32 cellular contexts compared by ENCODE assay signal in the genomic region with DNA sequence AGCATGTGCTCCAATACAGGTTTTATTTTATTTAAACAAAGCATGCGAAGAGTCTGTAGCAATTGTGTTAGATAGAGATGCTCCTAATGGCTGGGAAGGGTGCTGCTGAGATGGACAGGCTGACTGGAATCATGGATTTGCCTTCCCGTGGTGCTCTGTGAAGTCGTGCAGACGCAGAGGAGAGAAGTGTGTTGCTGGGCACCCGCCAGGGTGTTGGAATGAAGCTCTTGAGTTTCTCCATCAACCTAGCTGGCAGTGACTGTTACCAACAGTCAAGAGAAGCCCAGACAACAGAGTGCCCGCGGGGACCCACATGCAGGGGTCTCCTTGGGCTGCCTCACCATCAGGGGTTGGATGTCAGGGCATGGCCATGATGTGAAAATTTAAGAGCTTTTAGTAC.
"Had no signal": no experiment of that assay in that cellular context is flagged by ENCODE, and none has a peak within 500 bp of the region (broad histone marks: within the 10 kb centered on the region; RNA-seq: fewer than 3 reads in every experiment).

No MANE protein-coding gene starts in this region.

- H3K9ac ChIP-seq: KMS-11 had no signal

- DNase-seq: activated CD4-positive, alpha-beta memory T cell treated with anti-CD3 and anti-CD28 coated beads for 36 hours; activated CD4-positive, alpha-beta T cell treated with anti-CD3 and anti-CD28 coated beads for 36 hours; activated CD4-positive, alpha-beta T cell treated with anti-CD3 and anti-CD28 coated beads, Interleukin-2, amount 50 U/mL, for 1 hour; activated CD8-positive, alpha-beta memory T cell treated with anti-CD3 and anti-CD28 coated beads, Interleukin-2, amount 50 U/mL, for 4 hours; activated effector memory CD4-positive, alpha-beta T cell treated with Interleukin-2 at 50 U/mL for 16 hours; activated naive CD4-positive, alpha-beta T cell treated with anti-CD3 and anti-CD28 coated beads, Interleukin-2, amount 10 ng/mL, durations not matched to agents 7 days and 5 days; activated naive CD8-positive, alpha-beta T cell treated with anti-CD3 and anti-CD28 coated beads, Interleukin-2, amount 50 U/mL, for 24 hours; activated T-cell treated with anti-CD3 and anti-CD28 coated beads for 4 hours; activated T-cell treated with anti-CD3 and anti-CD28 coated beads, Interleukin-2, amount 50 U/mL, for 4 hours; anterior cingulate cortex; central memory CD4-positive, alpha-beta T cell; MM.1S; MV-4-11; NCI-H1092; NCI-H1417; NCI-H146; NCI-H187; NCI-H2029 treated with DMSO at 0.1 percent for 48 hours; NCI-H2107; NCI-H2171; NCI-H510A; NCI-H526; NCI-H748 treated with DMSO at 0.1 percent for 48 hours; NK-92 treated with Interleukin-12 subunit alpha and Interleukin-12 subunit beta, amount 100 ng/mL, for 24 hours; PC-3; Peyer's patch; RPMI8226 had no signal

- H3K27ac ChIP-seq: KMS-11, Peyer's patch had no signal

- H3K4me1 ChIP-seq: Peyer's patch had no signal

- H3K36me3 Mint-ChIP-seq: activated CD4-positive, alpha-beta memory T cell treated with anti-CD3 and anti-CD28 coated beads for 36 hours; activated naive CD4-positive, alpha-beta T cell treated with anti-CD3 and anti-CD28 coated beads, Interleukin-2, amount 10 ng/mL, durations not matched to agents 7 days and 5 days; activated naive CD8-positive, alpha-beta T cell; brain had no signal

- H3K4me1 Mint-ChIP-seq: activated CD4-positive, alpha-beta T cell treated with anti-CD3 and anti-CD28 coated beads for 36 hours; activated naive CD4-positive, alpha-beta T cell treated with anti-CD3 and anti-CD28 coated beads, Interleukin-2, amount 10 ng/mL, durations not matched to agents 7 days and 5 days; activated naive CD8-positive, alpha-beta T cell treated with anti-CD3 and anti-CD28 coated beads, Interleukin-2, amount 50 U/mL, for 24 hours; brain had no signal

- ATAC-seq: activated CD4-positive, alpha-beta T cell treated with anti-CD3 and anti-CD28 coated beads for 36 hours; activated naive CD8-positive, alpha-beta T cell treated with anti-CD3 and anti-CD28 coated beads, Interleukin-2, amount 50 U/mL, for 24 hours; activated T-cell treated with anti-CD3 and anti-CD28 coated beads, Interleukin-2, amount 50 U/mL, for 4 hours; PC-3 had no signal

- H3K36me3 ChIP-seq: Peyer's patch had no signal

- H3K4me3 Mint-ChIP-seq: activated CD4-positive, alpha-beta memory T cell treated with anti-CD3 and anti-CD28 coated beads for 36 hours; activated CD4-positive, alpha-beta T cell treated with anti-CD3 and anti-CD28 coated beads for 36 hours; activated naive CD4-positive, alpha-beta T cell treated with anti-CD3 and anti-CD28 coated beads, Interleukin-2, amount 10 ng/mL, durations not matched to agents 7 days and 5 days; activated naive CD8-positive, alpha-beta T cell; activated naive CD8-positive, alpha-beta T cell treated with anti-CD3 and anti-CD28 coated beads, Interleukin-2, amount 50 U/mL, for 24 hours; activated T-cell treated with anti-CD3 and anti-CD28 coated beads, Interleukin-2, amount 50 U/mL, for 4 hours; brain; T-helper 1 cell treated with Interleukin-12 subunit alpha and Interleukin-12 subunit beta and Interleukin-4 antibody, amounts not matched to agents 30 μg/mL and 1 μg/mL, for 36 hours; T-helper 2 cell treated with Interferon-gamma antibody and Interleukin-4, amounts not matched to agents 5 μg/mL and 100 μg/mL, for 36 hours had no signal

- H3K9me3 Mint-ChIP-seq: activated CD4-positive, alpha-beta memory T cell treated with anti-CD3 and anti-CD28 coated beads for 36 hours; activated naive CD4-positive, alpha-beta T cell treated with anti-CD3 and anti-CD28 coated beads, Interleukin-2, amount 10 ng/mL, durations not matched to agents 7 days and 5 days; activated naive CD8-positive, alpha-beta T cell treated with anti-CD3 and anti-CD28 coated beads, Interleukin-2, amount 50 U/mL, for 24 hours; activated T-cell treated with anti-CD3 and anti-CD28 coated beads, Interleukin-2, amount 50 U/mL, for 4 hours; T-helper 1 cell treated with Interleukin-12 subunit alpha and Interleukin-12 subunit beta and Interleukin-4 antibody, amounts not matched to agents 30 μg/mL and 1 μg/mL, for 36 hours; T-helper 2 cell treated with Interferon-gamma antibody and Interleukin-4, amounts not matched to agents 5 μg/mL and 100 μg/mL, for 36 hours had no signal

- H3K27me3 ChIP-seq: Peyer's patch had no signal

- H3K27ac Mint-ChIP-seq: activated CD4-positive, alpha-beta memory T cell treated with anti-CD3 and anti-CD28 coated beads for 36 hours; activated CD4-positive, alpha-beta T cell treated with anti-CD3 and anti-CD28 coated beads for 36 hours; activated naive CD4-positive, alpha-beta T cell treated with anti-CD3 and anti-CD28 coated beads, Interleukin-2, amount 10 ng/mL, durations not matched to agents 7 days and 5 days; activated naive CD8-positive, alpha-beta T cell; activated naive CD8-positive, alpha-beta T cell treated with anti-CD3 and anti-CD28 coated beads, Interleukin-2, amount 50 U/mL, for 24 hours; brain; T-helper 1 cell treated with Interleukin-12 subunit alpha and Interleukin-12 subunit beta and Interleukin-4 antibody, amounts not matched to agents 30 μg/mL and 1 μg/mL, for 36 hours; T-helper 2 cell treated with Interferon-gamma antibody and Interleukin-4, amounts not matched to agents 5 μg/mL and 100 μg/mL, for 36 hours had no signal

- H3K9me3 ChIP-seq: Peyer's patch had no signal

- H3K4me3 ChIP-seq: Peyer's patch had no signal

- H3K4me2 ChIP-seq: KMS-11 had no signal
